In the genomic region with DNA sequence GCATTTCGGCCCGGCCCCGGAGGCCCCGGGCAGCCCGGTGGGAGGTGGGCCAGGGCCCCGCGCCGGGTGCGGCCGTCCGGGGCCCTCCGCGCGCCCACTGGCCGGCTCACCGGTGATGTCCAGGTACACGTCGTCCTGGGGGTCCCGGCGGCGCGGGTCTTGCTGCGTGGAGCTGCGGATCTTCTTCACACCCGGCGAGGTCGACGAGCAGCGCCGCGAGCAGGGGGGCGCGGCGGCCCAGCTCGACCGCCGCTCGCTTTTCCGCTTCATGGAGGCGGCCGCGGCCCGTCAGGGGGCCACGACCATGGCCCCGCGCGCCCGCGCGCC, we compare ENCODE assay signal across 8 cellular contexts. TPM values are rescaled to one million over a fixed set of nuclear protein-coding genes. Genes with fewer than 3 reads are reported as not detected.
DNase-seq lines count a peak whose midpoint lies in the region; ATAC-seq and TF ChIP-seq lines count a peak whose summit lies in the region.

No MANE protein-coding gene starts in this region.

- peaks cover 20% of the 10 kb centered on the region for H3K4me1 Mint-ChIP-seq in stimulated activated naive CD8-positive, alpha-beta T cell treated with anti-CD3 and anti-CD28 coated beads, Interleukin-15, amount 100 ng/mL, for 72 hours

- H3K9me2 ChIP-seq in OCI-LY7 (ENCODE audit: insufficient read depth, low read length), result no peaks in the 10 kb centered on the region

- H4K20me1 ChIP-seq in OCI-LY7 (ENCODE audit: insufficient read depth, low read length), result no peaks in the 10 kb centered on the region

- H3K27me3 ChIP-seq in mucosa of stomach (ENCODE audit: control insufficient read depth, insufficient read depth, low read length), result no peaks in the 10 kb centered on the region

- H3K79me2 ChIP-seq in OCI-LY7 (ENCODE audit: insufficient read depth, low read depth, low read length), result no peaks in the 10 kb centered on the region

- peaks cover 75% of the 10 kb centered on the region for H3K27me3 Mint-ChIP-seq in stimulated activated naive CD8-positive, alpha-beta T cell treated with anti-CD3 and anti-CD28 coated beads, Interleukin-15, amount 100 ng/mL, for 72 hours

- H3K36me3 ChIP-seq in mucosa of stomach (ENCODE audit: control insufficient read depth, insufficient read depth, low read length) (no peaks in the 10 kb centered on the region), OCI-LY7 (ENCODE audit: insufficient read depth, low read length) (no peaks in the 10 kb centered on the region)

- H3K4me3 ChIP-seq in mucosa of stomach (ENCODE audit: low read length) (peak overlapping the region; percentile 45), OCI-LY7 (ENCODE audit: low read depth, low read length, poor library complexity, severe bottlenecking) (no peak overlapping the region)

- peak overlapping the region; percentile 72 for H3K9ac ChIP-seq in mucosa of stomach (ENCODE audit: low read length)

- peak overlapping the region in 1 of 2 donors; percentile 53 for H3K4me3 Mint-ChIP-seq in stimulated activated naive CD8-positive, alpha-beta T cell treated with anti-CD3 and anti-CD28 coated beads, Interleukin-15, amount 100 ng/mL, for 72 hours

- DNase-seq in stimulated activated naive CD8-positive, alpha-beta T cell treated with anti-CD3 and anti-CD28 coated beads, Interleukin-15, amount 100 ng/mL, for 72 hours, result no peak
- no peak for DNase-seq in stimulated activated naive CD8-positive, alpha-beta T cell treated with anti-CD3 and anti-CD28 coated beads, Interleukin-15, Interleukin-2, amounts not matched to agents 100 U/mL and 50 U/mL, for 24 hours
- DNase-seq in ecto neural progenitor cell (ENCODE audit: low spot score), result peak; percentile 53
- no peak for DNase-seq in OCI-LY7 (ENCODE audit: low spot score)
- DNase-seq in HEK293T (ENCODE audit: extremely low spot score), result no peak
- no peak for DNase-seq in stimulated activated CD4-positive, alpha-beta T cell treated with anti-CD3 and anti-CD28 coated beads, Interleukin-1b, Interleukin-23, amount 100 ng/mL, for 48 hours
- no peak for DNase-seq in midbrain (lab: John Stamatoyannopoulos, UW)

- H3K4me1 ChIP-seq in mucosa of stomach (ENCODE audit: control insufficient read depth, insufficient read depth, low read length) (peaks cover 13% of the 10 kb centered on the region), OCI-LY7 (ENCODE audit: insufficient read depth, low read length, poor library complexity, severe bottlenecking) (peaks cover 10% of the 10 kb centered on the region)

- H3K4me2 ChIP-seq in OCI-LY7 (ENCODE audit: low read length), result no peak overlapping the region

- intact Hi-C loops in OCI-LY7 (cut with micrococcal nuclease; ENCODE audit: unreplicated experiment), result no loop called here

- H2AFZ ChIP-seq in OCI-LY7 (ENCODE audit: low read length), result no peak overlapping the region

- BruUV-seq in OCI-LY7 (replicated peaks; lab: Mats Ljungman, UMichigan), result no TSS peak

- H3K9me3 Mint-ChIP-seq in stimulated activated naive CD8-positive, alpha-beta T cell treated with anti-CD3 and anti-CD28 coated beads, Interleukin-15, amount 100 ng/mL, for 72 hours, result no peaks in the 10 kb centered on the region

- no peaks in the 10 kb centered on the region for H3K9me3 ChIP-seq in mucosa of stomach (ENCODE audit: control insufficient read depth, low read length)
- no peaks in the 10 kb centered on the region for H3K9me3 ChIP-seq in OCI-LY7 (ENCODE audit: low read length)

- no peak for TF ChIP-seq CTCF in OCI-LY7 (conservative IDR thresholded peaks at IDR 0.05; ENCODE audit: low read length)

- POLR2A ChIA-PET in OCI-LY7 (lab: Charles Lee), result no interaction called here
- POLR2A ChIA-PET in HEK293T (lab: Yijun Ruan, JAX), result interaction anchor here (0.9 to 2.3 kb wide), 4 partner anchors 15 to 168 kb away, joined by 3 to 8 read pairs (median 4); no protein-coding TSS in a partner anchor

- ATAC-seq in stimulated activated naive CD8-positive, alpha-beta T cell treated with anti-CD3 and anti-CD28 coated beads, Interleukin-15, amount 100 ng/mL, for 72 hours, result peak; percentile 27
- ATAC-seq in stimulated activated naive CD8-positive, alpha-beta T cell treated with anti-CD3 and anti-CD28 coated beads, Interleukin-15, Interleukin-2, amounts not matched to agents 100 U/mL and 50 U/mL, for 24 hours, result no peak

- CTCF ChIA-PET in OCI-LY7 (lab: Charles Lee; ENCODE audit: unreplicated experiment), result no interaction called here
- CTCF ChIA-PET in HEK293T (lab: Yijun Ruan, JAX), result no interaction called here

- no peak overlapping the region for H3K27ac ChIP-seq in OCI-LY7 (ENCODE audit: low read depth, low read length, poor library complexity, severe bottlenecking)

- H3K27ac Mint-ChIP-seq in stimulated activated naive CD8-positive, alpha-beta T cell treated with anti-CD3 and anti-CD28 coated beads, Interleukin-15, amount 100 ng/mL, for 72 hours, result no peak overlapping the region

TF ChIP-seq in HEK293T, 16 proteins besides CTCF, POLR2A, EP300 and RAD21:
- TF ChIP-seq PKNOX1 (IDR thresholded peaks at IDR 0.05) (no peak), L3MBTL2 (conservative IDR thresholded peaks at IDR 0.05) (no peak), ELF4 (IDR thresholded peaks at IDR 0.05) (no peak), ARNT (IDR thresholded peaks at IDR 0.05) (no peak), FOXA1 (IDR thresholded peaks at IDR 0.05) (no peak), HDGF (IDR thresholded peaks at IDR 0.05; ENCODE audit: borderline replicate concordance) (no peak)

RNA-seq across cellular contexts. Expression of gene CDC14B, which starts 0.6 kb away (rescaled TPM):
- total RNA-seq in OCI-LY7 (2014; rRNA removed; shearing (Covaris generic)), result not detected in 2 replicates
- 0.27 and 0.44 TPM in 2 replicates for total RNA-seq in OCI-LY7 (2022)

RNA-seq across cellular contexts. Expression of gene PRXL2C, which starts 36.0 kb away (rescaled TPM):
- total RNA-seq in OCI-LY7 (2014; rRNA removed; shearing (Covaris generic)), result not detected in 2 replicates
- not detected in 2 replicates for total RNA-seq in OCI-LY7 (2022)
